Comparison of ENCODE assay signal across 1 cellular context in genomic region chr6:63565058-63565726, GRCh38.
TF ChIP-seq lines count a peak whose summit lies in the region.

No MANE protein-coding gene starts in this region.

TF ChIP-seq in A549, 52 proteins besides CTCF, POLR2A, EP300 and RAD21 (continued from another document):
- TF ChIP-seq E2F6 (IDR thresholded peaks at IDR 0.05; ENCODE audit: borderline replicate concordance, low read depth): no peak
- peak in 1 of 2 experiments; percentile 46; a peak in 1 of 4 replicates for TF ChIP-seq CEBPB (IDR thresholded peaks at IDR 0.05)
- no peak for TF ChIP-seq RNF2 (IDR thresholded peaks at IDR 0.05; ENCODE audit: borderline replicate concordance, low read depth)
- no peak for TF ChIP-seq ATOH8 (CRISPR knock-in tag; IDR thresholded peaks at IDR 0.05; ENCODE audit: low read depth)
- no peak for TF ChIP-seq HOXB13 (CRISPR knock-in tag; IDR thresholded peaks at IDR 0.05; ENCODE audit: low read depth)
- peak; percentile 58; the same call in 1 of the 2 replicates for TF ChIP-seq GATA3 (IDR thresholded peaks at IDR 0.05; ENCODE audit: borderline replicate concordance)
- peak; percentile 85 for TF ChIP-seq MAFK (IDR thresholded peaks at IDR 0.05; ENCODE audit: partially characterized antibody)
- no peak for TF ChIP-seq SREBF2 (IDR thresholded peaks at IDR 0.05)
- no peak for TF ChIP-seq MAZ (IDR thresholded peaks at IDR 0.05; ENCODE audit: borderline replicate concordance, low read depth, low read length)
- no peak for TF ChIP-seq FOSB (CRISPR knock-in tag; IDR thresholded peaks at IDR 0.05)
- no peak for TF ChIP-seq TP53 (CRISPR knock-in tag; IDR thresholded peaks at IDR 0.05)
- TF ChIP-seq EHMT2 (IDR thresholded peaks at IDR 0.05; ENCODE audit: low read depth): no peak
- no peak for TF ChIP-seq ZNF302 (CRISPR knock-in tag; IDR thresholded peaks at IDR 0.05)
- TF ChIP-seq CBX2 (IDR thresholded peaks at IDR 0.05; ENCODE audit: borderline replicate concordance, low read depth): no peak
- no peak for TF ChIP-seq USF2 (IDR thresholded peaks at IDR 0.05)
- TF ChIP-seq HOXB5 (CRISPR knock-in tag; IDR thresholded peaks at IDR 0.05): no peak
- 0 out of 2 replicates have a peak, but pooled peaks have one; percentile 60 for TF ChIP-seq ESRRA (IDR thresholded peaks at IDR 0.05; ENCODE audit: borderline replicate concordance, low read length)
- no peak for TF ChIP-seq NPAS2 (CRISPR knock-in tag; IDR thresholded peaks at IDR 0.05; ENCODE audit: borderline replicate concordance)
- TF ChIP-seq ZSCAN20 (CRISPR knock-in tag; IDR thresholded peaks at IDR 0.05): no peak
- no peak for TF ChIP-seq RARB (CRISPR knock-in tag; IDR thresholded peaks at IDR 0.05)
- no peak for TF ChIP-seq CHD2 (IDR thresholded peaks at IDR 0.05; ENCODE audit: low read length, partially characterized antibody)
- no peak for TF ChIP-seq HES2 (IDR thresholded peaks at IDR 0.05)
- TF ChIP-seq KDM1A (IDR thresholded peaks at IDR 0.05; ENCODE audit: low read depth): no peak
- no peak for TF ChIP-seq HDAC2 (IDR thresholded peaks at IDR 0.05)
- no peak for TF ChIP-seq ZC3H11A (IDR thresholded peaks at IDR 0.05)
- no peak for TF ChIP-seq ZFP36 (IDR thresholded peaks at IDR 0.05; ENCODE audit: borderline replicate concordance, partially characterized antibody)
- TF ChIP-seq PHF8 (IDR thresholded peaks at IDR 0.05; ENCODE audit: borderline replicate concordance, low read depth): no peak
